Comparison of ENCODE assay signal across 9 cellular contexts in genomic region chr10:126042354-126042753, GRCh38.
DNase-seq lines count a peak whose midpoint lies in the region; ATAC-seq and TF ChIP-seq lines count a peak whose summit lies in the region.
"Had no signal": no experiment of that assay in that cellular context is flagged by ENCODE, and none has a peak within 500 bp of the region (broad histone marks: within the 10 kb centered on the region; RNA-seq: fewer than 3 reads in every experiment).

No MANE protein-coding gene starts in this region.

- DNase-seq in CD14-positive monocyte (ENCODE audit: low spot score) (no peak), brain microvascular endothelial cell (no peak), Caco-2 (no peak), left colon (no peak)
- DNase-seq: MG63 had no signal

- in situ Hi-C loops in brain microvascular endothelial cell (cut with HindIII; ENCODE audit: low pct_ligation_motif_present, low sequenced_read_pairs): no loop called here

- intact Hi-C loops in CD14-positive monocyte (cut with micrococcal nuclease) (loop anchor here in 1 of 2 donors (5.0 to 10.0 kb wide), 2 partner anchors 148 to 220 kb away; partner anchors contain the start of genes BCCIP, FANK1 and UROS), Caco-2 (cut with micrococcal nuclease; ENCODE audit: unreplicated experiment) (no loop called here), left colon (cut with DNase I, micrococcal nuclease) (no loop called here)

- CTCF ChIA-PET in Caco-2 (lab: Charles Lee): no interaction called here

- H3K4me3 Mint-ChIP-seq in CD14-positive monocyte (peak overlapping the region; percentile 69 to 85), Caco-2 (ENCODE audit: unreplicated experiment) (no peak overlapping the region)

- H3K4me1 Mint-ChIP-seq in CD14-positive monocyte: peaks cover 16% of the 10 kb centered on the region
- no peaks in the 10 kb centered on the region for H3K4me1 Mint-ChIP-seq in Caco-2 (ENCODE audit: low read depth, unreplicated experiment)

- H3K4me1 ChIP-seq in muscle layer of duodenum (ENCODE audit: control insufficient read depth in 1 of 2, insufficient read depth in 2 of 2, low read length in 2 of 2): peaks cover 0 to 9% of the 10 kb centered on the region in 2 donors
- no peaks in the 10 kb centered on the region for H3K4me1 ChIP-seq in Caco-2

- TF ChIP-seq CTCF in CD14-positive monocyte (IDR thresholded peaks at IDR 0.05): no peak
- TF ChIP-seq CTCF in brain microvascular endothelial cell (IDR thresholded peaks at IDR 0.05; ENCODE audit: low read depth, low read length, missing control alignments): no peak
- no peak for TF ChIP-seq CTCF in Caco-2 (IDR thresholded peaks at IDR 0.05; ENCODE audit: insufficient read depth in 1 of 2, low read depth in 1 of 2, low read length in 1 of 2, severe bottlenecking in 1 of 2, unreplicated experiment in 1 of 2)

- no peak overlapping the region for H3K4me3 ChIP-seq in brain microvascular endothelial cell (ENCODE audit: low read depth, low read length)
- peak overlapping the region in 1 of 2 donors; percentile 6 for H3K4me3 ChIP-seq in muscle layer of duodenum (ENCODE audit: low read depth in 1 of 2, low read length in 2 of 2)
- H3K4me3 ChIP-seq in Caco-2 (ENCODE audit: low read depth, low read length): no peak overlapping the region
- H3K4me3 ChIP-seq: MG63 had no signal

- POLR2A ChIA-PET in Caco-2 (lab: Charles Lee): no interaction called here

- peak overlapping the region; percentile 97 to 99 (median 98) for H3K27ac Mint-ChIP-seq in CD14-positive monocyte
- no peak overlapping the region for H3K27ac Mint-ChIP-seq in Caco-2 (ENCODE audit: unreplicated experiment)

- H3K36me3 Mint-ChIP-seq in CD14-positive monocyte (no peaks in the 10 kb centered on the region), Caco-2 (ENCODE audit: insufficient read depth, unreplicated experiment) (no peaks in the 10 kb centered on the region)

- H3K27me3 ChIP-seq in brain microvascular endothelial cell (replicated peaks): no peaks in the 10 kb centered on the region
- no peaks in the 10 kb centered on the region for H3K27me3 ChIP-seq in muscle layer of duodenum (ENCODE audit: low read depth, low read length)
- H3K27me3 ChIP-seq in Caco-2 (replicated peaks; ENCODE audit: control insufficient read depth, insufficient read depth, low read length): no peaks in the 10 kb centered on the region
- H3K27me3 ChIP-seq: MG63 had no signal

- ATAC-seq in HG02938 (IDR thresholded peaks at IDR 0.05; ENCODE audit: unreplicated experiment) (peak; percentile 1), left colon (no peak), HG02885 (IDR thresholded peaks at IDR 0.05; ENCODE audit: poor library complexity, unreplicated experiment) (no peak), GM19324 (IDR thresholded peaks at IDR 0.05; ENCODE audit: low FRiP score, unreplicated experiment) (no peak)

- BruUV-seq in Caco-2 (replicated peaks; lab: Mats Ljungman, UMichigan): no TSS peak

- H3K9me3 Mint-ChIP-seq in CD14-positive monocyte (no peaks in the 10 kb centered on the region), Caco-2 (ENCODE audit: unreplicated experiment) (no peaks in the 10 kb centered on the region)

- no peaks in the 10 kb centered on the region for H3K9me3 ChIP-seq in muscle layer of duodenum (ENCODE audit: control insufficient read depth in 1 of 2, low read length in 2 of 2)
- no peaks in the 10 kb centered on the region for H3K9me3 ChIP-seq in Caco-2
- H3K9me3 ChIP-seq: MG63 had no signal

- peak overlapping the region; percentile 9 for H3K27ac ChIP-seq in brain microvascular endothelial cell
- peak overlapping the region; percentile 5 for H3K27ac ChIP-seq in muscle layer of duodenum (ENCODE audit: low read length)

- H3K36me3 ChIP-seq in brain microvascular endothelial cell (replicated peaks): no peaks in the 10 kb centered on the region
- no peaks in the 10 kb centered on the region for H3K36me3 ChIP-seq in muscle layer of duodenum (ENCODE audit: control insufficient read depth in 1 of 2, insufficient read depth in 2 of 2, low read length in 2 of 2)
- H3K36me3 ChIP-seq in Caco-2 (ENCODE audit: control insufficient read depth, insufficient read depth, low read length): no peaks in the 10 kb centered on the region

- peaks cover 0 to 3% (median 0%) of the 10 kb centered on the region in 3 donors for H3K27me3 Mint-ChIP-seq in CD14-positive monocyte (ENCODE audit: low read depth in 3 of 3)
- H3K27me3 Mint-ChIP-seq in Caco-2 (ENCODE audit: insufficient read depth, unreplicated experiment): peaks cover 3% of the 10 kb centered on the region
